In the genomic region with DNA sequence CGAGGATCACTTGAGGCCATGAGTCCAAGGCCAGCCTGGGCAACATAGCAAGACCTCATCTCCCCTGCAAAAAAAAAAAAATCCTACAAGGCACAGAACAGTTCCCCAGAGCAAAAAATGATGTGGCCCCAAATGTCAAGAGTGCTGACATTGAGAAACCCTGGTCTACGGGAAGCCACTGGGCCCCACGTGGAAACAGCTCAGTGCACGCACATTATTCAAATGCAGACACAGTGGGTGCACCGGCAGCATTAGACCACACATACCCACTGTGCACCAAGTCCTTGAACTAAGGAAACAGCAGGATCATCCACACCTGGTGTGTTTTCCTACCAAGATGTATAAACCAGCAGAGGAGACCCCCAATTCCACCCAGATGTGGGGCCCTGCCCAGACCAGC, we compare ENCODE assay signal across 23 cellular contexts.
"Had no signal": no experiment of that assay in that cellular context is flagged by ENCODE, and none has a peak within 500 bp of the region (broad histone marks: within the 10 kb centered on the region; RNA-seq: fewer than 3 reads in every experiment).

No MANE protein-coding gene starts in this region.

- H3K9ac ChIP-seq: neural progenitor cell had no signal

- H3K27ac Mint-ChIP-seq: natural killer cell; nephron progenitor cell; neural progenitor cell; stimulated activated naive CD8-positive, alpha-beta T cell treated with anti-CD3 and anti-CD28 coated beads, Interleukin-15, amount 100 ng/mL, for 72 hours had no signal

- H3K27me3 ChIP-seq: hepatocyte, neural progenitor cell, ovary, upper lobe of left lung, vagina had no signal

- H3K27ac ChIP-seq: hepatocyte, left ventricle myocardium inferior, neural progenitor cell, ovary, prostate gland, skin epidermis, tibial nerve, upper lobe of left lung, vagina had no signal

- H3K9me3 Mint-ChIP-seq: natural killer cell; nephron progenitor cell; stimulated activated naive CD8-positive, alpha-beta T cell treated with anti-CD3 and anti-CD28 coated beads, Interleukin-15, amount 100 ng/mL, for 72 hours had no signal

- H2AFZ ChIP-seq: hepatocyte, neural progenitor cell had no signal

- ATAC-seq: natural killer cell; right cardiac atrium; sciatic nerve; stimulated activated naive CD8-positive, alpha-beta T cell treated with anti-CD3 and anti-CD28 coated beads, Interleukin-15, amount 100 ng/mL, for 72 hours had no signal

- H3K36me3 ChIP-seq: left ventricle myocardium inferior, neural progenitor cell, ovary, prostate gland, tibial nerve, upper lobe of left lung, vagina had no signal

- H3K27me3 Mint-ChIP-seq: stimulated activated naive CD8-positive, alpha-beta T cell treated with anti-CD3 and anti-CD28 coated beads, Interleukin-15, amount 100 ng/mL, for 72 hours had no signal

- H3K4me2 ChIP-seq: hepatocyte, neural progenitor cell had no signal

- H3K4me3 Mint-ChIP-seq: natural killer cell; nephron progenitor cell; neural progenitor cell; stimulated activated naive CD8-positive, alpha-beta T cell treated with anti-CD3 and anti-CD28 coated beads, Interleukin-15, amount 100 ng/mL, for 72 hours had no signal

- H3K36me3 Mint-ChIP-seq: natural killer cell, neural progenitor cell had no signal

- H3K4me3 ChIP-seq: hepatocyte, left ventricle myocardium inferior, lung, neural progenitor cell, ovary, prostate gland, skin epidermis, tibial nerve, upper lobe of left lung, vagina had no signal

- DNase-seq: islet precursor cell; left ventricle myocardium inferior; natural killer cell; nephron progenitor cell; ovary; retina; right cardiac atrium; stimulated activated CD4-positive, alpha-beta T cell treated with anti-CD3 and anti-CD28 coated beads, Interleukin-12 subunit alpha, Interleukin-12 subunit beta, amount 100 ng/mL, for 4 hours; stimulated activated CD4-positive, alpha-beta T cell treated with anti-CD3 and anti-CD28 coated beads, Interleukin-15, amount 100 ng/mL, for 24 hours; stimulated activated CD4-positive, alpha-beta T cell treated with anti-CD3 and anti-CD28 coated beads, Interleukin-2, amount 100 ng/mL, for 24 hours; stimulated activated CD4-positive, alpha-beta T cell treated with anti-CD3 and anti-CD28 coated beads, Interleukin-4, amount 100 ng/mL, for 1 hour; stimulated activated naive CD4-positive, alpha-beta T cell treated with Interleukin-2 at 50 U/mL for 16 hours; stimulated activated naive CD8-positive, alpha-beta T cell treated with anti-CD3 and anti-CD28 coated beads, Interleukin-15, amount 100 ng/mL, for 72 hours; substantia nigra; upper lobe of left lung had no signal

- H3K9me3 ChIP-seq: left ventricle myocardium inferior, ovary, prostate gland, tibial nerve, upper lobe of left lung, vagina had no signal

- H3K79me2 ChIP-seq: hepatocyte had no signal

- H3K4me1 ChIP-seq: neural progenitor cell, prostate gland, vagina had no signal
